ENCODE assay signal across 25 cellular contexts in genomic region chr11:77249427-77249826, GRCh38. TPM values are rescaled to one million over a fixed set of nuclear protein-coding genes. Genes with fewer than 3 reads are reported as not detected.
DNase-seq lines count a peak whose midpoint lies in the region; ATAC-seq and FAIRE-seq lines count a peak whose summit lies in the region.
"Had no signal": no experiment of that assay in that cellular context is flagged by ENCODE, and none has a peak within 500 bp of the region (broad histone marks: within the 10 kb centered on the region; RNA-seq: fewer than 3 reads in every experiment).

No MANE protein-coding gene starts in this region.

- peak overlapping the region; percentile 91 for H3K27ac ChIP-seq in epithelial cell of prostate
- H3K27ac ChIP-seq: 22Rv1, brain microvascular endothelial cell, coronary artery, hepatocyte had no signal

- ATAC-seq in esophagus mucosa = no peak
- ATAC-seq in GM21423 (IDR thresholded peaks at IDR 0.05; ENCODE audit: unreplicated experiment) = no peak

- peak; percentile 39 for DNase-seq in DMS53 (lab: John Stamatoyannopoulos, UW)
- no peak for DNase-seq in DMS53 treated with DMSO at 0.1 percent for 48 hours (lab: John Stamatoyannopoulos, UW; ENCODE audit: unreplicated experiment)
- DNase-seq in RCC 7860 (ENCODE audit: low spot score) = peak; percentile 30
- DNase-seq in epithelial cell of prostate (ENCODE audit: low read depth, low spot score) = peak; percentile 41
- DNase-seq in renal cortical epithelial cell (ENCODE audit: low read depth) = peak; percentile 52
- DNase-seq in NCI-H526 (lab: John Stamatoyannopoulos, UW) = no peak
- DNase-seq: activated CD4-positive, alpha-beta T cell treated with anti-CD3 and anti-CD28 coated beads, Interleukin-2, amount 10 ng/mL, durations not matched to agents 7 days and 5 days; brain microvascular endothelial cell; DND-41; NCI-H1417 treated with DMSO at 0.1 percent for 48 hours; NCI-H2171; NCI-H69; nucleus accumbens; SHP77 treated with DMSO at 0.1 percent for 48 hours; stimulated activated CD4-positive, alpha-beta T cell treated with anti-CD3 and anti-CD28 coated beads, Interleukin-12 subunit alpha, Interleukin-12 subunit beta, amount 100 ng/mL, for 4 hours; stomach had no signal

- FAIRE-seq in RCC 7860 (lab: Jason Lieb, UNC) = peak; percentile 8
- FAIRE-seq: endometrium had no signal

RNA-seq across cellular contexts. Expression of gene GDPD4, which starts 52.1 kb away (rescaled TPM):
- total RNA-seq in renal cortical epithelial cell (not detected in 2 replicates), esophagus mucosa (not detected)
- total RNA-seq: activated CD4-positive, alpha-beta T cell treated with anti-CD3 and anti-CD28 coated beads, Interleukin-2, amount 10 ng/mL, durations not matched to agents 7 days and 5 days; activated T-helper 2 cell treated with anti-CD3 and anti-CD28 coated beads, Interferon-gamma antibody, Interleukin-2, Interleukin-4, amounts not matched to agents 10 μg/mL and 5 μg/mL and 100 μg/mL, durations not matched to agents 14 hours and 24 hours and 36 hours; lung microvascular endothelial cell; stomach; T-helper 1 cell treated with Interleukin-12 subunit alpha and Interleukin-12 subunit beta and Interleukin-4 antibody, amounts not matched to agents 30 ng/mL and 1 ng/mL, for 36 hours had no signal

Comparison
In these comparisons a context has a peak if more than half of its experiments do, and no peak if none do; other contexts are left out.
1. DNase-seq: peak in DMS53 (single experiment), RCC 7860 (single experiment), epithelial cell of prostate (single experiment) and renal cortical epithelial cell (single experiment); none in DMS53 treated with DMSO at 0.1 percent for 48 hours (single experiment) and NCI-H526 (0 of 2).